Comparison of ENCODE assay signal across 9 cellular contexts in genomic region chr15:39511000-39511914, GRCh38.
DNase-seq lines count a peak whose midpoint lies in the region; ATAC-seq and TF ChIP-seq lines count a peak whose summit lies in the region.
"Had no signal": no experiment of that assay in that cellular context is flagged by ENCODE, and none has a peak within 500 bp of the region (broad histone marks: within the 10 kb centered on the region; RNA-seq: fewer than 3 reads in every experiment).

No MANE protein-coding gene starts in this region.

- peaks cover 4% of the 10 kb centered on the region for H3K27me3 Mint-ChIP-seq in glutamatergic neuron (ENCODE audit: unreplicated experiment)
- peaks cover 4% of the 10 kb centered on the region; the same call in 1 of the 2 replicates for H3K27me3 Mint-ChIP-seq in H9 (ENCODE audit: low read depth)
- peaks cover 16% of the 10 kb centered on the region for H3K27me3 Mint-ChIP-seq in activated CD8-positive, alpha-beta T cell treated with anti-CD3 and anti-CD28 coated beads, Interleukin-2, amount 10 ng/mL, durations not matched to agents 7 days and 5 days (ENCODE audit: low read depth)
- H3K27me3 Mint-ChIP-seq in activated T-helper 17 cell treated with anti-CD3 and anti-CD28 coated beads, Interleukin-2, amount 50 U/mL, for 72 hours, result peaks cover 44% of the 10 kb centered on the region

- H3K4me1 Mint-ChIP-seq in glutamatergic neuron (ENCODE audit: low read depth, unreplicated experiment) (peaks cover 2% of the 10 kb centered on the region), H9 (peaks cover 0 to 2% of the 10 kb centered on the region in 2 experiments; a peak in 2 of 4 replicates)
- H3K4me1 Mint-ChIP-seq in activated CD8-positive, alpha-beta T cell treated with anti-CD3 and anti-CD28 coated beads, Interleukin-2, amount 10 ng/mL, durations not matched to agents 7 days and 5 days (ENCODE audit: low read depth), result no peaks in the 10 kb centered on the region
- H3K4me1 Mint-ChIP-seq in activated T-helper 17 cell treated with anti-CD3 and anti-CD28 coated beads, Interleukin-2, amount 50 U/mL, for 72 hours, result no peaks in the 10 kb centered on the region

- H2BK5ac ChIP-seq in H9 (ENCODE audit: insufficient read length, low read length), result no peak overlapping the region

- H3K27ac Mint-ChIP-seq in glutamatergic neuron (ENCODE audit: unreplicated experiment) (no peak overlapping the region), H9 (peak overlapping the region in 1 of 3 experiments; percentile 58; a peak in 1 of 7 replicates)
- no peak overlapping the region for H3K27ac Mint-ChIP-seq in activated CD8-positive, alpha-beta T cell treated with anti-CD3 and anti-CD28 coated beads, Interleukin-2, amount 10 ng/mL, durations not matched to agents 7 days and 5 days
- H3K27ac Mint-ChIP-seq in activated T-helper 17 cell treated with anti-CD3 and anti-CD28 coated beads, Interleukin-2, amount 50 U/mL, for 72 hours, result no peak overlapping the region
- H3K27ac Mint-ChIP-seq: activated T-cell treated with anti-CD3 and anti-CD28 coated beads, Interleukin-2, amount 50 U/mL, for 72 hours had no signal

- no peak overlapping the region for H4K8ac ChIP-seq in H9 (replicated peaks; ENCODE audit: insufficient read length, low read depth, low read length)

- no peak overlapping the region for H2BK120ac ChIP-seq in H9 (ENCODE audit: low read depth, low read length, poor library complexity, severe bottlenecking)

- H3K4me3 Mint-ChIP-seq in glutamatergic neuron (ENCODE audit: unreplicated experiment), result no peak overlapping the region
- H3K4me3 Mint-ChIP-seq in H9, result no peak overlapping the region
- H3K4me3 Mint-ChIP-seq in activated CD8-positive, alpha-beta T cell treated with anti-CD3 and anti-CD28 coated beads, Interleukin-2, amount 10 ng/mL, durations not matched to agents 7 days and 5 days, result no peak overlapping the region
- H3K4me3 Mint-ChIP-seq in activated T-helper 17 cell treated with anti-CD3 and anti-CD28 coated beads, Interleukin-2, amount 50 U/mL, for 72 hours, result no peak overlapping the region
- H3K4me3 Mint-ChIP-seq: activated T-cell treated with anti-CD3 and anti-CD28 coated beads, Interleukin-2, amount 50 U/mL, for 72 hours had no signal

- H3K4ac ChIP-seq in H9 (ENCODE audit: low read depth, low read length), result no peak overlapping the region

- H3K9me3 Mint-ChIP-seq in glutamatergic neuron (ENCODE audit: unreplicated experiment) (no peaks in the 10 kb centered on the region), H9 (peaks cover 3 to 6% of the 10 kb centered on the region in 2 experiments; a peak in 4 of 5 replicates)
- peaks cover 12% of the 10 kb centered on the region for H3K9me3 Mint-ChIP-seq in activated CD8-positive, alpha-beta T cell treated with anti-CD3 and anti-CD28 coated beads, Interleukin-2, amount 10 ng/mL, durations not matched to agents 7 days and 5 days (ENCODE audit: insufficient read depth)
- peaks cover 5% of the 10 kb centered on the region for H3K9me3 Mint-ChIP-seq in activated T-helper 17 cell treated with anti-CD3 and anti-CD28 coated beads, Interleukin-2, amount 50 U/mL, for 72 hours

- no peaks in the 10 kb centered on the region for H3K79me1 ChIP-seq in H9 (ENCODE audit: insufficient read depth, low read depth, low read length, poor library complexity, severe bottlenecking)

- H4K91ac ChIP-seq in H9 (ENCODE audit: insufficient read length, low read depth, low read length), result no peak overlapping the region

- no peaks in the 10 kb centered on the region for H3K4me1 ChIP-seq in H9 (ENCODE audit: insufficient read depth, low read length)

- no peak overlapping the region for H2BK20ac ChIP-seq in H9 (ENCODE audit: low read depth, low read length, poor library complexity, severe bottlenecking)

- no peak overlapping the region for H3K9ac ChIP-seq in H9 (ENCODE audit: extremely low read depth, insufficient read length, low read length)

- H3K18ac ChIP-seq in H9 (ENCODE audit: insufficient read length, low read depth, low read length), result no peak overlapping the region

- no peak overlapping the region for H3K56ac ChIP-seq in H9 (ENCODE audit: insufficient read length, low read depth, low read length)

- H2BK15ac ChIP-seq in H9 (ENCODE audit: low read depth, low read length), result no peak overlapping the region

- CTCF ChIA-PET in activated CD8-positive, alpha-beta T cell treated with anti-CD3 and anti-CD28 coated beads, Interleukin-2, amount 10 ng/mL, durations not matched to agents 7 days and 5 days (lab: Charles Lee), result interaction anchor here (0.5 kb wide), 1 partner anchor 812 kb away, joined by 3 read pairs; no protein-coding TSS in a partner anchor

- no peak overlapping the region for H4K5ac ChIP-seq in H9 (ENCODE audit: insufficient read length, low read depth, low read length)

- no peak overlapping the region for H2AK5ac ChIP-seq in H9 (ENCODE audit: insufficient read length, low read length)

- no peak overlapping the region for H2BK12ac ChIP-seq in H9 (ENCODE audit: insufficient read length, low read depth, low read length)

- no peak for TF ChIP-seq CTCF in glutamatergic neuron (IDR thresholded peaks at IDR 0.05; ENCODE audit: partially characterized antibody, unreplicated experiment)
- no peak for TF ChIP-seq CTCF in H9 (conservative IDR thresholded peaks at IDR 0.05)

- DNase-seq in ELR (ENCODE audit: low read depth) (peak; percentile 88), glutamatergic neuron (peak; percentile 45), renal cortical epithelial cell (ENCODE audit: low read depth) (peak; percentile 57), H9 (no peak)
- DNase-seq in activated CD8-positive, alpha-beta memory T cell treated with anti-CD3 and anti-CD28 coated beads, Interleukin-2, amount 50 U/mL, for 4 hours, result no peak
- DNase-seq in activated CD8-positive, alpha-beta T cell treated with anti-CD3 and anti-CD28 coated beads, Interleukin-2, amount 10 ng/mL, durations not matched to agents 7 days and 5 days, result no peak
- DNase-seq: activated T-cell treated with anti-CD3 and anti-CD28 coated beads, Interleukin-2, amount 50 U/mL, for 72 hours had no signal

- H4K20me1 ChIP-seq in H9 (ENCODE audit: control insufficient read depth, insufficient read depth, insufficient read length), result no peaks in the 10 kb centered on the region

- H3K14ac ChIP-seq in H9 (ENCODE audit: insufficient read depth, low read length), result no peak overlapping the region

- H3K79me2 ChIP-seq in H9 (ENCODE audit: insufficient read depth, low read length), result no peaks in the 10 kb centered on the region

- no peaks in the 10 kb centered on the region for H3K23me2 ChIP-seq in H9 (ENCODE audit: insufficient read length, low read depth, low read length, poor library complexity, severe bottlenecking)

- no peak overlapping the region for H3K4me2 ChIP-seq in H9 (ENCODE audit: insufficient read depth, insufficient read length, low read length)

- H3K23ac ChIP-seq in H9 (ENCODE audit: insufficient read length, low read depth, low read length), result no peak overlapping the region

- POLR2A ChIA-PET in activated CD8-positive, alpha-beta T cell treated with anti-CD3 and anti-CD28 coated beads, Interleukin-2, amount 10 ng/mL, durations not matched to agents 7 days and 5 days (lab: Charles Lee), result no interaction called here

- no peak overlapping the region for H3K27ac ChIP-seq in H9 (ENCODE audit: insufficient read length, low read depth, low read length)

- H3K27me3 ChIP-seq in H9 (ENCODE audit: insufficient read depth, low read length), result no peaks in the 10 kb centered on the region

- ATAC-seq in SK-N-SH treated with all-trans-retinoic acid at 6 μM for 48 hours, result peak; percentile 100
- ATAC-seq in activated CD8-positive, alpha-beta T cell treated with anti-CD3 and anti-CD28 coated beads, Interleukin-2, amount 10 ng/mL, durations not matched to agents 7 days and 5 days, result no peak
- no peak for ATAC-seq in activated T-helper 17 cell treated with anti-CD3 and anti-CD28 coated beads, Interleukin-2, amount 50 U/mL, for 72 hours (replicated peaks)
- ATAC-seq: activated T-cell treated with anti-CD3 and anti-CD28 coated beads, Interleukin-2, amount 50 U/mL, for 72 hours had no signal

- no CpG with 5 or more reads among the region's 14 CpGs for WGBS in H9 (ENCODE audit: extremely low coverage, insufficient read length, low lambda C conversion rate)

- H3K9me3 ChIP-seq in H9 (ENCODE audit: control insufficient read depth, low read depth, low read length), result no peaks in the 10 kb centered on the region

- H3K36me3 Mint-ChIP-seq in glutamatergic neuron (ENCODE audit: unreplicated experiment), result peaks cover 4% of the 10 kb centered on the region
- peaks cover 0 to 2% (median 0%) of the 10 kb centered on the region in 3 experiments; a peak in 2 of 7 replicates for H3K36me3 Mint-ChIP-seq in H9 (ENCODE audit: insufficient read depth in 1 of 3, low read depth in 3 of 3)
- no peaks in the 10 kb centered on the region for H3K36me3 Mint-ChIP-seq in activated CD8-positive, alpha-beta T cell treated with anti-CD3 and anti-CD28 coated beads, Interleukin-2, amount 10 ng/mL, durations not matched to agents 7 days and 5 days (ENCODE audit: low read depth)
- H3K36me3 Mint-ChIP-seq in activated T-helper 17 cell treated with anti-CD3 and anti-CD28 coated beads, Interleukin-2, amount 50 U/mL, for 72 hours (ENCODE audit: low read depth), result no peaks in the 10 kb centered on the region

- H2AFZ ChIP-seq in H9 (ENCODE audit: low read length), result no peak overlapping the region

- no peak overlapping the region for H3T11ph ChIP-seq in H9 (ENCODE audit: low read length)

TF ChIP-seq in SK-N-SH treated with all-trans-retinoic acid at 6 μM for 48 hours, 23 proteins besides CTCF, POLR2A, EP300 and RAD21 (continues in another document):
- TF ChIP-seq ZFP3 (CRISPR knock-in tag; IDR thresholded peaks at IDR 0.05) (no peak), PATZ1 (CRISPR knock-in tag; IDR thresholded peaks at IDR 0.05; ENCODE audit: borderline replicate concordance) (no peak), TCF4 (CRISPR knock-in tag; IDR thresholded peaks at IDR 0.05; ENCODE audit: borderline replicate concordance) (no peak), PPARA (CRISPR knock-in tag; IDR thresholded peaks at IDR 0.05; ENCODE audit: borderline replicate concordance) (no peak)

Comparison
In these comparisons a context has a peak if more than half of its experiments do, and no peak if none do; other contexts are left out.
1. DNase-seq: peak in ELR (single experiment), glutamatergic neuron (single experiment) and renal cortical epithelial cell (single experiment); none in H9 (single experiment), activated CD8-positive, alpha-beta memory T cell treated with anti-CD3 and anti-CD28 coated beads, Interleukin-2, amount 50 U/mL, for 4 hours (single experiment) and activated CD8-positive, alpha-beta T cell treated with anti-CD3 and anti-CD28 coated beads, Interleukin-2, amount 10 ng/mL, durations not matched to agents 7 days and 5 days (single experiment).